In genomic region chr16:58863042-58863441, GRCh38 we compare ENCODE assay signal across 20 cellular contexts.
"Had no signal": no experiment of that assay in that cellular context is flagged by ENCODE, and none has a peak within 500 bp of the region (broad histone marks: within the 10 kb centered on the region; RNA-seq: fewer than 3 reads in every experiment).

No MANE protein-coding gene starts in this region.

- H3K36me3 ChIP-seq: cardiac muscle cell, heart left ventricle, left ventricle myocardium inferior, tibial artery had no signal

- H3K4me1 ChIP-seq: body of pancreas, heart left ventricle, left ventricle myocardium inferior, parathyroid adenoma, tibial artery had no signal

- DNase-seq: activated B cell treated with CpG ODN at 0.5 μM for 24 hours; activated CD4-positive, alpha-beta T cell treated with anti-CD3 and anti-CD28 coated beads for 36 hours; activated CD4-positive, alpha-beta T cell treated with anti-CD3 and anti-CD28 coated beads, Interleukin-2, amount 50 U/mL, for 48 hours; activated naive CD4-positive, alpha-beta T cell treated with anti-CD3 and anti-CD28 coated beads for 36 hours; activated naive CD8-positive, alpha-beta T cell treated with anti-CD3 and anti-CD28 coated beads, Interleukin-2, amount 10 ng/mL, durations not matched to agents 7 days and 5 days; activated T-cell treated with anti-CD3 and anti-CD28 coated beads, Interleukin-2, amount 50 U/mL, for 48 hours; amygdala; body of pancreas; cortex of kidney; heart left ventricle; kidney glomerular epithelial cell; left ventricle myocardium inferior; midbrain; right cardiac atrium; stimulated activated CD4-positive, alpha-beta T cell treated with anti-CD3 and anti-CD28 coated beads, Interleukin-1b, Interleukin-23, amount 100 ng/mL, for 48 hours; T1000; tibial artery had no signal

- H2AFZ ChIP-seq: parathyroid adenoma had no signal

- ATAC-seq: activated CD4-positive, alpha-beta T cell treated with anti-CD3 and anti-CD28 coated beads for 36 hours; body of pancreas; heart left ventricle; right cardiac atrium had no signal

- H3K9me3 ChIP-seq: body of pancreas, tibial artery had no signal

- H3K9ac ChIP-seq: parathyroid adenoma had no signal

- H3K27ac ChIP-seq: body of pancreas, cardiac muscle cell, epithelial cell of prostate, heart left ventricle, left ventricle myocardium inferior, parathyroid adenoma, tibial artery had no signal

- H3K79me2 ChIP-seq: parathyroid adenoma had no signal

- H3K4me3 ChIP-seq: body of pancreas, cardiac muscle cell, heart left ventricle, left ventricle myocardium inferior, tibial artery had no signal

- H3K27me3 ChIP-seq: body of pancreas, cardiac muscle cell, heart left ventricle, tibial artery had no signal
